Comparison of ENCODE assay signal across 24 cellular contexts in the genomic region with DNA sequence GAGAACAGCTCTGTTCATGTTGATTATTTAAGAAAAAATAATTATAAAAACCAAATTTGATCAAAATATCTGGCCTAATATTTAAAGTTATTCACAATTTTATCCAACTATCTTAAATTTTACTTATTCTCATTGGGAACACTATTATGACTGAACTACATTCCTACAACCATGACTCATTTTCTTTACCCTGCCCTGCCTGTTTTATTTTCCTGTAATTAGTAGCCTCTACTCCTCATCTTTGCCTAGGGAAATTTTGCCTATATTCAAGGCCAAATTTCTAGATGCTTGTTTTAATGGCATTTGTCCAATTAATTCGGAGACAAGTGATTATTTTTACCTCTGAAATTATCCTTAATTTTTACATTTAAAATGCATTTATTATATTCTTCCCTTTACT.
DNase-seq lines count a peak whose midpoint lies in the region; ATAC-seq and TF ChIP-seq lines count a peak whose summit lies in the region.
"Had no signal": no experiment of that assay in that cellular context is flagged by ENCODE, and none has a peak within 500 bp of the region (broad histone marks: within the 10 kb centered on the region; RNA-seq: fewer than 3 reads in every experiment).

No MANE protein-coding gene starts in this region.

- DNase-seq in AG08396 (ENCODE audit: low spot score) (peak; percentile 4), HS-5 (ENCODE audit: low read depth) (peak; percentile 6), RWPE1 (ENCODE audit: low spot score) (peak; percentile 22), foreskin keratinocyte (peak; percentile 8 to 54), NCI-H1417 treated with DMSO at 0.1 percent for 48 hours (lab: John Stamatoyannopoulos, UW) (no peak)
- DNase-seq: CD4-positive, alpha-beta T cell; COR-L47; DMS79; GOT3; Kasumi-1; MM.1S; NCI-H1092; NCI-H146; NCI-H2029; NCI-H2227 treated with DMSO at 0.1 percent for 48 hours; NCI-H524 treated with DMSO at 0.1 percent for 48 hours; NCI-H82; Peyer's patch; Right ventricle myocardium superior had no signal

- no peak for TF ChIP-seq CTCF in RWPE1 (conservative IDR thresholded peaks at IDR 0.05; ENCODE audit: low read depth)
- no peak for TF ChIP-seq CTCF in foreskin keratinocyte (conservative IDR thresholded peaks at IDR 0.05)

- ATAC-seq in foreskin keratinocyte, result peak; percentile 91
- no peak for ATAC-seq in GM18520 (IDR thresholded peaks at IDR 0.05; ENCODE audit: unreplicated experiment)
- ATAC-seq in HG03571 (IDR thresholded peaks at IDR 0.05; ENCODE audit: unreplicated experiment), result no peak
- ATAC-seq: A549, HCT116 had no signal

- POLR2A ChIA-PET in RWPE1 (lab: Yijun Ruan, JAX; ENCODE audit: low non-redundant PET), result no interaction called here

- no peak overlapping the region for H3K27ac ChIP-seq in RWPE1
- no peak overlapping the region for H3K27ac ChIP-seq in foreskin keratinocyte
- H3K27ac ChIP-seq: A549, BLaER1, Peyer's patch had no signal

- peaks cover 12% of the 10 kb centered on the region for H3K4me1 ChIP-seq in foreskin keratinocyte
- H3K4me1 ChIP-seq: A549, BLaER1, Peyer's patch had no signal

- CTCF ChIA-PET in RWPE1 (lab: Yijun Ruan, JAX), result no interaction called here

- no peaks in the 10 kb centered on the region for H3K27me3 ChIP-seq in foreskin keratinocyte
- H3K27me3 ChIP-seq: BLaER1, Peyer's patch had no signal
